Comparison of ENCODE assay signal across 25 cellular contexts in genomic region chr16:50645858-50646257, GRCh38. TPM values are rescaled to one million over a fixed set of nuclear protein-coding genes. Genes with fewer than 3 reads are reported as not detected.
"Had no signal": no experiment of that assay in that cellular context is flagged by ENCODE, and none has a peak within 500 bp of the region (broad histone marks: within the 10 kb centered on the region; RNA-seq: fewer than 3 reads in every experiment).

No MANE protein-coding gene starts in this region.

- H3K36me3 ChIP-seq: heart right ventricle, neutrophil, ovary, right atrium auricular region had no signal

- H3K9me3 Mint-ChIP-seq: activated B cell treated with CpG ODN at 0.5 μM for 24 hours; activated CD4-positive, alpha-beta memory T cell treated with anti-CD3 and anti-CD28 coated beads for 36 hours; activated naive CD4-positive, alpha-beta T cell treated with anti-CD3 and anti-CD28 coated beads, Interleukin-2, amount 10 ng/mL, durations not matched to agents 7 days and 5 days; stimulated activated naive CD8-positive, alpha-beta T cell treated with anti-CD3 and anti-CD28 coated beads, Interleukin-15, amount 100 ng/mL, for 72 hours; T-helper 1 cell treated with Interleukin-12 subunit alpha and Interleukin-12 subunit beta and Interleukin-4 antibody, amounts not matched to agents 30 μg/mL and 1 μg/mL, for 36 hours had no signal

- H3K36me3 Mint-ChIP-seq: activated CD4-positive, alpha-beta memory T cell treated with anti-CD3 and anti-CD28 coated beads for 36 hours; activated naive CD4-positive, alpha-beta T cell treated with anti-CD3 and anti-CD28 coated beads, Interleukin-2, amount 10 ng/mL, durations not matched to agents 7 days and 5 days had no signal

- H3K9me3 ChIP-seq: mucosa of descending colon, neutrophil, ovary, psoas muscle, right atrium auricular region, tibial artery had no signal

- H3K4me1 ChIP-seq: heart right ventricle, psoas muscle, right atrium auricular region had no signal

- ATAC-seq: activated CD4-positive, alpha-beta T cell treated with anti-CD3 and anti-CD28 coated beads for 36 hours; heart right ventricle; left ventricle myocardium superior; mucosa of descending colon; psoas muscle; stimulated activated naive CD8-positive, alpha-beta T cell treated with anti-CD3 and anti-CD28 coated beads, Interleukin-15, amount 100 ng/mL, for 72 hours had no signal

- DNase-seq: activated B cell treated with CpG ODN at 0.5 μM for 24 hours; activated CD4-positive, alpha-beta memory T cell treated with anti-CD3 and anti-CD28 coated beads for 36 hours; activated CD4-positive, alpha-beta T cell treated with anti-CD3 and anti-CD28 coated beads for 36 hours; activated effector memory CD4-positive, alpha-beta T cell treated with Interleukin-2 at 50 U/mL for 16 hours; activated naive CD4-positive, alpha-beta T cell treated with anti-CD3 and anti-CD28 coated beads, Interleukin-2, amount 10 ng/mL, durations not matched to agents 7 days and 5 days; activated T-cell treated with anti-CD3 and anti-CD28 coated beads, Interleukin-2, amount 50 U/mL, for 48 hours; amygdala; cortex of kidney; heart right ventricle; kidney glomerular epithelial cell; left ventricle myocardium superior; mammary epithelial cell; mucosa of descending colon; ovary; psoas muscle; stimulated activated CD4-positive, alpha-beta T cell treated with anti-CD3 and anti-CD28 coated beads, Interleukin-12 subunit alpha, Interleukin-12 subunit beta, amount 100 ng/mL, for 4 hours; stimulated activated naive CD8-positive, alpha-beta T cell treated with anti-CD3 and anti-CD28 coated beads, Interleukin-15, amount 100 ng/mL, for 72 hours; T1000; tibial artery had no signal

- H3K4me3 Mint-ChIP-seq: activated B cell treated with CpG ODN at 0.5 μM for 24 hours; activated CD4-positive, alpha-beta memory T cell treated with anti-CD3 and anti-CD28 coated beads for 36 hours; activated CD4-positive, alpha-beta T cell treated with anti-CD3 and anti-CD28 coated beads for 36 hours; activated naive CD4-positive, alpha-beta T cell treated with anti-CD3 and anti-CD28 coated beads, Interleukin-2, amount 10 ng/mL, durations not matched to agents 7 days and 5 days; stimulated activated naive CD8-positive, alpha-beta T cell treated with anti-CD3 and anti-CD28 coated beads, Interleukin-15, amount 100 ng/mL, for 72 hours; T-helper 1 cell treated with Interleukin-12 subunit alpha and Interleukin-12 subunit beta and Interleukin-4 antibody, amounts not matched to agents 30 μg/mL and 1 μg/mL, for 36 hours had no signal

- H3K4me1 Mint-ChIP-seq: activated B cell treated with CpG ODN at 0.5 μM for 24 hours; activated naive CD4-positive, alpha-beta T cell treated with anti-CD3 and anti-CD28 coated beads, Interleukin-2, amount 10 ng/mL, durations not matched to agents 7 days and 5 days had no signal

- H3K27ac ChIP-seq: heart right ventricle, neutrophil, ovary, psoas muscle, right atrium auricular region, tibial artery had no signal

- H3K27me3 ChIP-seq: neutrophil, ovary, right atrium auricular region, tibial artery had no signal

- H3K27ac Mint-ChIP-seq: activated B cell treated with CpG ODN at 0.5 μM for 24 hours; activated CD4-positive, alpha-beta memory T cell treated with anti-CD3 and anti-CD28 coated beads for 36 hours; activated CD4-positive, alpha-beta T cell treated with anti-CD3 and anti-CD28 coated beads for 36 hours; activated naive CD4-positive, alpha-beta T cell treated with anti-CD3 and anti-CD28 coated beads, Interleukin-2, amount 10 ng/mL, durations not matched to agents 7 days and 5 days; T-helper 1 cell treated with Interleukin-12 subunit alpha and Interleukin-12 subunit beta and Interleukin-4 antibody, amounts not matched to agents 30 μg/mL and 1 μg/mL, for 36 hours had no signal

- H3K27me3 Mint-ChIP-seq: activated CD4-positive, alpha-beta memory T cell treated with anti-CD3 and anti-CD28 coated beads for 36 hours; activated CD4-positive, alpha-beta T cell treated with anti-CD3 and anti-CD28 coated beads for 36 hours; stimulated activated naive CD8-positive, alpha-beta T cell treated with anti-CD3 and anti-CD28 coated beads, Interleukin-15, amount 100 ng/mL, for 72 hours had no signal

- H3K4me3 ChIP-seq: heart right ventricle, mucosa of descending colon, ovary, psoas muscle, right atrium auricular region, tibial artery had no signal

RNA-seq across cellular contexts. Expression of gene SNX20, which starts 35.3 kb away (rescaled TPM):
- total RNA-seq: cerebellum, epithelial cell of proximal tubule, fibroblast of villous mesenchyme, mammary epithelial cell had no signal
- polyA plus RNA-seq: mammary epithelial cell had no signal

RNA-seq across cellular contexts. Expression of gene NOD2, which starts 47.5 kb away (rescaled TPM):
- total RNA-seq: fibroblast of villous mesenchyme had no signal
